Comparison of ENCODE assay signal across 27 cellular contexts in the genomic region with DNA sequence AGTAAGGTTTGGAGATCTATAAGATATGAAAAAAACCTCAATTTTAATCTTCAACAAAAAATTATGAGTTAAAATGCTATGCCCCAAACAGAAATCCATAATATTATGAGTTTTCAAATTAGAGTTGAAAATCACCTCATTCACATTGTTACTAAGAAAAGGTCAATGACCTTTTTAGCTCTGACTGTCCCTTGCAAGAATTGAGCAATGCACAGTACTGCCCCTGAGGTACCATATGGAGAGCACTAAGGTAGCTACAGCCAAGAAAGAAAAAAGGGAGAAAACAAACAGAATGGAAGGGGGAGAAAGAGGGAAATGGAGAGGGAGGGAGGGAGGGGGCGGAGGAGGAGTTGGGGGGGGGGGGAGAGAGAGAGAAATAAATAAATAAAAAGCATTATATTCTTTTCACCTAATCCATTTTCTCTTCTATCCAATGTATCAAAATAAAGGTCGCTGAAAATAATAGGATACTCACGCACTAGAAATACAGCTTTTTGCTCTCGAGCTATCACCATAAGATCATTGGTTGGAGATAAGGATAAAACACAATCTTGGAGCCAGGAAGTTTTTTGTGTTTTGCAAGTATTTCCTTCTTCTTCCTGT.
DNase-seq lines count a peak whose midpoint lies in the region; ATAC-seq lines count a peak whose summit lies in the region.
"Had no signal": no experiment of that assay in that cellular context is flagged by ENCODE, and none has a peak within 500 bp of the region (broad histone marks: within the 10 kb centered on the region; RNA-seq: fewer than 3 reads in every experiment).

No MANE protein-coding gene starts in this region.

- H3K36me3 ChIP-seq in adipocyte (ENCODE audit: control insufficient read depth, insufficient read depth, low read length, severe bottlenecking): peaks cover 28% of the 10 kb centered on the region
- H3K36me3 ChIP-seq: prostate gland had no signal

- no peak overlapping the region for H3K4me3 Mint-ChIP-seq in stimulated activated memory B cell treated with anti-CD40 and anti-IgM and Interleukin-4, amounts not matched to agents 10 μg/mL and 1 μg/mL and 100 μg/mL, for 72 hours
- H3K4me3 Mint-ChIP-seq: activated T-helper 1 cell treated with anti-CD3 and anti-CD28 coated beads, Interleukin-12 subunit alpha, Interleukin-12 subunit beta, Interleukin-2, Interleukin-4 antibody, amounts not matched to agents 30 ng/mL and 10 ng/mL and 1 ng/mL, durations not matched to agents 14 hours and 24 hours and 36 hours; CD14-positive monocyte; immature natural killer cell; naive thymus-derived CD4-positive, alpha-beta T cell had no signal

- DNase-seq in HCEC 1CT: peak; percentile 41
- peak; percentile 4 for DNase-seq in adipocyte (ENCODE audit: low read depth)
- peak; percentile 15 for DNase-seq in iris pigment epithelial cell (ENCODE audit: low read depth)
- no peak for DNase-seq in midbrain (lab: John Stamatoyannopoulos, UW)
- no peak for DNase-seq in dedifferentiated amniotic fluid mesenchymal stem cell (ENCODE audit: extremely low spot score)
- DNase-seq in NCI-H2081 (lab: John Stamatoyannopoulos, UW): no peak
- DNase-seq: activated CD4-positive, alpha-beta T cell treated with anti-CD3 and anti-CD28 coated beads, Interleukin-2, amount 50 U/mL, for 48 hours; activated CD4-positive, CD25-positive, alpha-beta regulatory T cell treated with anti-CD3 and anti-CD28 coated beads, Interleukin-2, amount 50 U/mL, for 72 hours; activated naive CD4-positive, alpha-beta T cell treated with Interleukin-2 at 50 U/mL for 16 hours; body of pancreas; Caco-2; DMS79; dorsolateral prefrontal cortex; immature natural killer cell; naive thymus-derived CD4-positive, alpha-beta T cell; NCI-H146; NCI-H82; occipital lobe; Peyer's patch; SHP77; stimulated activated CD4-positive, alpha-beta T cell treated with anti-CD3 and anti-CD28 coated beads, Interleukin-4, amount 100 ng/mL, for 1 hour; tibial artery had no signal

- peaks cover 41% of the 10 kb centered on the region for H3K4me1 ChIP-seq in adipocyte (ENCODE audit: control insufficient read depth, insufficient read depth, low read length)
- H3K4me1 ChIP-seq: body of pancreas, Peyer's patch, prostate gland, tibial artery had no signal

- no peaks in the 10 kb centered on the region for H3K27me3 ChIP-seq in adipocyte (replicated peaks; ENCODE audit: control insufficient read depth, insufficient read depth, low read length)
- H3K27me3 ChIP-seq: adrenal gland, body of pancreas, dorsolateral prefrontal cortex, Peyer's patch, tibial artery had no signal

- peaks cover 38% of the 10 kb centered on the region for H3K36me3 Mint-ChIP-seq in stimulated activated memory B cell treated with anti-CD40 and anti-IgM and Interleukin-4, amounts not matched to agents 10 μg/mL and 1 μg/mL and 100 μg/mL, for 72 hours

- no peaks in the 10 kb centered on the region for H3K27me3 Mint-ChIP-seq in stimulated activated memory B cell treated with anti-CD40 and anti-IgM and Interleukin-4, amounts not matched to agents 10 μg/mL and 1 μg/mL and 100 μg/mL, for 72 hours
- H3K27me3 Mint-ChIP-seq: naive thymus-derived CD4-positive, alpha-beta T cell had no signal

- ATAC-seq in stimulated activated memory B cell treated with anti-CD40 and anti-IgM and Interleukin-4, amounts not matched to agents 10 μg/mL and 1 μg/mL and 100 μg/mL, for 72 hours: no peak
- ATAC-seq: body of pancreas; naive thymus-derived CD4-positive, alpha-beta T cell had no signal

- H3K4me3 ChIP-seq in adipocyte (ENCODE audit: low read length): no peak overlapping the region
- H3K4me3 ChIP-seq: adrenal gland, body of pancreas, dorsolateral prefrontal cortex, Peyer's patch, prostate gland, tibial artery had no signal

- no peak overlapping the region for H3K9ac ChIP-seq in adipocyte (ENCODE audit: low read length)

- H3K9me3 ChIP-seq in adipocyte (ENCODE audit: control insufficient read depth, low read length): no peaks in the 10 kb centered on the region
- H3K9me3 ChIP-seq: adrenal gland, body of pancreas, Caco-2, Peyer's patch, prostate gland, tibial artery had no signal

- H3K9me3 Mint-ChIP-seq in stimulated activated memory B cell treated with anti-CD40 and anti-IgM and Interleukin-4, amounts not matched to agents 10 μg/mL and 1 μg/mL and 100 μg/mL, for 72 hours: no peaks in the 10 kb centered on the region
- H3K9me3 Mint-ChIP-seq: activated T-helper 1 cell treated with anti-CD3 and anti-CD28 coated beads, Interleukin-12 subunit alpha, Interleukin-12 subunit beta, Interleukin-2, Interleukin-4 antibody, amounts not matched to agents 30 ng/mL and 10 ng/mL and 1 ng/mL, durations not matched to agents 14 hours and 24 hours and 36 hours; CD14-positive monocyte; immature natural killer cell; naive thymus-derived CD4-positive, alpha-beta T cell had no signal

- H3K27ac Mint-ChIP-seq in stimulated activated memory B cell treated with anti-CD40 and anti-IgM and Interleukin-4, amounts not matched to agents 10 μg/mL and 1 μg/mL and 100 μg/mL, for 72 hours: peak overlapping the region; percentile 49
- H3K27ac Mint-ChIP-seq: activated T-helper 1 cell treated with anti-CD3 and anti-CD28 coated beads, Interleukin-12 subunit alpha, Interleukin-12 subunit beta, Interleukin-2, Interleukin-4 antibody, amounts not matched to agents 30 ng/mL and 10 ng/mL and 1 ng/mL, durations not matched to agents 14 hours and 24 hours and 36 hours; naive thymus-derived CD4-positive, alpha-beta T cell had no signal

- H3K4me1 Mint-ChIP-seq in stimulated activated memory B cell treated with anti-CD40 and anti-IgM and Interleukin-4, amounts not matched to agents 10 μg/mL and 1 μg/mL and 100 μg/mL, for 72 hours: peaks cover 20% of the 10 kb centered on the region

Comparison
In these comparisons a context has a peak if more than half of its experiments do, and no peak if none do; other contexts are left out.
1. DNase-seq: peak in HCEC 1CT (single experiment), adipocyte (single experiment) and iris pigment epithelial cell (single experiment); none in midbrain (single experiment), dedifferentiated amniotic fluid mesenchymal stem cell (single experiment) and NCI-H2081 (0 of 2).